ENCODE assay signal across 13 cellular contexts in genomic region chr4:101356928-101357327, GRCh38. TPM values are rescaled to one million over a fixed set of nuclear protein-coding genes. Genes with fewer than 3 reads are reported as not detected.
A peak's percentile ranks its signal among the peaks of the same experiment; 100 is the strongest.
DNase-seq lines count a peak whose midpoint lies in the region; ATAC-seq, FAIRE-seq and TF ChIP-seq lines count a peak whose summit lies in the region.
"Had no signal": no experiment of that assay in that cellular context is flagged by ENCODE, and none has a peak within 500 bp of the region (broad histone marks: within the 10 kb centered on the region; RNA-seq: fewer than 3 reads in every experiment).

No MANE protein-coding gene starts in this region.

- no peaks in the 10 kb centered on the region for H3K36me3 ChIP-seq in astrocyte (ENCODE audit: insufficient read depth, low read length)
- H3K36me3 ChIP-seq: suprapubic skin had no signal

- H3K79me2 ChIP-seq in astrocyte (ENCODE audit: insufficient read depth, low read length), result no peaks in the 10 kb centered on the region

- H4K20me1 ChIP-seq in astrocyte (ENCODE audit: insufficient read depth, low read length), result no peaks in the 10 kb centered on the region

- ATAC-seq in GM21515 (IDR thresholded peaks at IDR 0.05; ENCODE audit: unreplicated experiment), result no peak

- no peak overlapping the region for H3K4me3 ChIP-seq in astrocyte (ENCODE audit: insufficient read depth, low read depth, low read length)
- H3K4me3 ChIP-seq: suprapubic skin had no signal

- H3K4me2 ChIP-seq in astrocyte (ENCODE audit: low read length), result peak overlapping the region; percentile 81

- FAIRE-seq in astrocyte (lab: Jason Lieb, UNC), result peak; percentile 99
- FAIRE-seq: GM12891 had no signal

- H3K4me1 Mint-ChIP-seq in astrocyte (ENCODE audit: low read depth, unreplicated experiment), result peaks cover 26% of the 10 kb centered on the region

- H3K27ac ChIP-seq in astrocyte (ENCODE audit: low read depth, low read length), result peak overlapping the region; percentile 93
- H3K27ac ChIP-seq: 22Rv1 had no signal

- no peaks in the 10 kb centered on the region for H3K36me3 Mint-ChIP-seq in astrocyte (ENCODE audit: low read depth, unreplicated experiment)

- H3K4me3 Mint-ChIP-seq in astrocyte (ENCODE audit: unreplicated experiment), result no peak overlapping the region
- H3K4me3 Mint-ChIP-seq: activated T-cell treated with anti-CD3 and anti-CD28 coated beads, Interleukin-2, amount 50 U/mL, for 24 hours had no signal

- H3K27me3 Mint-ChIP-seq in astrocyte (ENCODE audit: low read depth, unreplicated experiment), result no peaks in the 10 kb centered on the region

- no peaks in the 10 kb centered on the region for H3K9me3 Mint-ChIP-seq in astrocyte (ENCODE audit: unreplicated experiment)
- H3K9me3 Mint-ChIP-seq: activated T-cell treated with anti-CD3 and anti-CD28 coated beads, Interleukin-2, amount 50 U/mL, for 24 hours had no signal

- TF ChIP-seq CTCF in astrocyte (IDR thresholded peaks at IDR 0.05; ENCODE audit: insufficient read depth, low read depth, low read length), result no peak

- H3K9ac ChIP-seq in astrocyte (ENCODE audit: low read length), result peak overlapping the region; percentile 69

- no peaks in the 10 kb centered on the region for H3K9me3 ChIP-seq in astrocyte (ENCODE audit: insufficient read depth, low read depth, low read length)
- H3K9me3 ChIP-seq: suprapubic skin had no signal

- DNase-seq in DMS53 (lab: John Stamatoyannopoulos, UW) (peak; percentile 24), DMS53 treated with DMSO at 0.1 percent for 48 hours (lab: John Stamatoyannopoulos, UW; ENCODE audit: unreplicated experiment) (no peak), astrocyte (ENCODE audit: low read depth) (peak; percentile 100), kidney tubule cell (ENCODE audit: low spot score) (peak; percentile 98), ureter (ENCODE audit: low spot score) (peak; percentile 60), NCI-H2227 treated with DMSO at 0.1 percent for 48 hours (lab: John Stamatoyannopoulos, UW) (no peak)
- no peak for DNase-seq in activated CD4-positive, alpha-beta T cell treated with anti-CD3 and anti-CD28 coated beads for 4 hours
- DNase-seq: activated T-cell treated with anti-CD3 and anti-CD28 coated beads, Interleukin-2, amount 50 U/mL, for 24 hours; NCI-H2029 had no signal

- peaks cover 23% of the 10 kb centered on the region for H3K4me1 ChIP-seq in astrocyte (ENCODE audit: insufficient read depth, low read length)

- no peak overlapping the region for H2AFZ ChIP-seq in astrocyte (ENCODE audit: low read depth, low read length)

- no peaks in the 10 kb centered on the region for H3K27me3 ChIP-seq in astrocyte (ENCODE audit: insufficient read depth, low read length)
- H3K27me3 ChIP-seq: suprapubic skin had no signal

- H3K27ac Mint-ChIP-seq in astrocyte (ENCODE audit: unreplicated experiment), result peak overlapping the region; percentile 99
- H3K27ac Mint-ChIP-seq: activated T-cell treated with anti-CD3 and anti-CD28 coated beads, Interleukin-2, amount 50 U/mL, for 24 hours had no signal

RNA-seq across cellular contexts. Expression of gene PPP3CA, which starts 9.6 kb away (rescaled TPM):
- total RNA-seq in astrocyte (101 and 103 TPM in 2 replicates), ureter (36.2 TPM)

Comparison
In these comparisons a context has a peak if more than half of its experiments do, and no peak if none do; other contexts are left out.
1. DNase-seq: peak in DMS53 (single experiment), astrocyte (single experiment), kidney tubule cell (single experiment) and ureter (single experiment); none in DMS53 treated with DMSO at 0.1 percent for 48 hours (single experiment), activated CD4-positive, alpha-beta T cell treated with anti-CD3 and anti-CD28 coated beads for 4 hours (0 of 2) and NCI-H2227 treated with DMSO at 0.1 percent for 48 hours (single experiment).